ENCODE assay signal across 8 cellular contexts in genomic region chr17:81701288-81702071, GRCh38. TPM values are rescaled to one million over a fixed set of nuclear protein-coding genes. Genes with fewer than 3 reads are reported as not detected.
DNase-seq lines count a peak whose midpoint lies in the region; ATAC-seq and TF ChIP-seq lines count a peak whose summit lies in the region.

No MANE protein-coding gene starts in this region.

- H3K27me3 ChIP-seq in Panc1 (ENCODE audit: control insufficient read depth, insufficient read depth, low read length) (no peaks in the 10 kb centered on the region), skeletal muscle tissue (ENCODE audit: control insufficient read depth in 3 of 3, insufficient read depth in 3 of 3, low read length in 3 of 3) (no peaks in the 10 kb centered on the region)

- H3K36me3 ChIP-seq in Panc1 (ENCODE audit: control insufficient read depth, insufficient read depth, low read length) (peaks cover 22% of the 10 kb centered on the region), skeletal muscle tissue (ENCODE audit: control insufficient read depth in 3 of 3, insufficient read depth in 3 of 3, low read length in 3 of 3) (peaks cover 44 to 51% (median 44%) of the 10 kb centered on the region in 3 donors)

- CTCF ChIA-PET in Panc1 (lab: Charles Lee): no interaction called here

- H3K4me3 ChIP-seq in Panc1 (ENCODE audit: low read depth in 2 of 2, low read length in 2 of 2) (peak overlapping the region; percentile 96 to 98), epithelial cell of proximal tubule (ENCODE audit: low read depth, low read length) (peak overlapping the region; percentile 96), skeletal muscle tissue (ENCODE audit: low read length in 3 of 3) (peak overlapping the region; percentile 54 to 98 (median 96))

- ATAC-seq in Panc1: peak; percentile 49
- ATAC-seq in GM21825 (IDR thresholded peaks at IDR 0.05; ENCODE audit: unreplicated experiment): no peak

- H3K9ac ChIP-seq in skeletal muscle tissue (ENCODE audit: low read depth in 1 of 3, low read length in 3 of 3): peak overlapping the region; percentile 97 to 100 (median 98)

- H3K9me3 ChIP-seq in Panc1 (ENCODE audit: control insufficient read depth, insufficient read depth, low read depth, low read length) (no peaks in the 10 kb centered on the region), skeletal muscle tissue (ENCODE audit: control insufficient read depth in 3 of 3, low read length in 3 of 3) (no peaks in the 10 kb centered on the region)

- H3K4me1 ChIP-seq in Panc1 (ENCODE audit: control insufficient read depth, insufficient read depth, low read length) (peaks cover 17% of the 10 kb centered on the region), skeletal muscle tissue (ENCODE audit: control insufficient read depth in 3 of 3, insufficient read depth in 3 of 3, low read length in 3 of 3) (peaks cover 31 to 54% (median 44%) of the 10 kb centered on the region in 3 donors)

- no TSS peak for BruUV-seq in Panc1 (replicated peaks; lab: Mats Ljungman, UMichigan)

- DNase-seq in NCI-H2227 (lab: John Stamatoyannopoulos, UW; ENCODE audit: unreplicated experiment): peak; percentile 38
- no peak for DNase-seq in NCI-H2227 treated with DMSO at 0.1 percent for 48 hours (lab: John Stamatoyannopoulos, UW)
- no peak for DNase-seq in Panc1 (ENCODE audit: low read depth, low spot score)
- DNase-seq in epithelial cell of proximal tubule (ENCODE audit: low read depth): no peak
- DNase-seq in COR-L47 (lab: John Stamatoyannopoulos, UW): no peak
- no peak for DNase-seq in hypothalamus (lab: John Stamatoyannopoulos, UW)

- POLR2A ChIA-PET in Panc1 (lab: Charles Lee): no interaction called here

- TF ChIP-seq CTCF in Panc1 (IDR thresholded peaks at IDR 0.05) (peak; percentile 50; the same call in 1 of the 2 replicates), epithelial cell of proximal tubule (conservative IDR thresholded peaks at IDR 0.05; ENCODE audit: low read depth, low read length) (peak; percentile 23)

- H3K27ac ChIP-seq in Panc1 (ENCODE audit: low read length): peak overlapping the region; percentile 96
- no peak overlapping the region for H3K27ac ChIP-seq in skeletal muscle tissue (ENCODE audit: low read depth, low read length)

- intact Hi-C loops in Panc1 (cut with micrococcal nuclease; ENCODE audit: unreplicated experiment): no loop called here

- in situ Hi-C loops in Panc1 (cut with HindIII; ENCODE audit: low pct_unique_long_range_greater_than_20kb, low sequenced_read_pairs): no loop called here

RNA-seq across cellular contexts. Expression of gene MRPL12, which starts 1.7 kb away (rescaled TPM):
- total RNA-seq in Panc1 (2021; ENCODE audit: unreplicated experiment) (157 TPM), epithelial cell of proximal tubule (127 and 218 TPM in 2 replicates), skeletal muscle tissue (4.7 TPM)
- polyA plus RNA-seq in Panc1 (2012; ENCODE audit: insufficient read length): 199 TPM

RNA-seq across cellular contexts. Expression of gene SLC25A10, which starts 10.6 kb away (rescaled TPM):
- total RNA-seq in Panc1 (2021; ENCODE audit: unreplicated experiment) (81.2 TPM), epithelial cell of proximal tubule (60.1 and 98.6 TPM in 2 replicates), skeletal muscle tissue (6.8 TPM)
- polyA plus RNA-seq in Panc1 (2012; ENCODE audit: insufficient read length): 87.0 TPM

RNA-seq across cellular contexts. Expression of gene HGS, which starts 17.7 kb away (rescaled TPM):
- total RNA-seq in Panc1 (2021; ENCODE audit: unreplicated experiment) (240 TPM), epithelial cell of proximal tubule (122 and 144 TPM in 2 replicates), skeletal muscle tissue (27.7 TPM)
- 264 TPM for polyA plus RNA-seq in Panc1 (2012; ENCODE audit: insufficient read length)

RNA-seq across cellular contexts. Expression of gene ARL16, which starts 17.9 kb away (rescaled TPM):
- 52.7 TPM for total RNA-seq in Panc1 (2021; ENCODE audit: unreplicated experiment)
- polyA plus RNA-seq in Panc1 (2012; ENCODE audit: insufficient read length): 48.7 TPM
- 43.5 and 59.0 TPM in 2 replicates for total RNA-seq in epithelial cell of proximal tubule
- 25.1 TPM for total RNA-seq in skeletal muscle tissue

RNA-seq across cellular contexts. Expression of gene CCDC137, which starts 34.9 kb away (rescaled TPM):
- total RNA-seq in Panc1 (2021; ENCODE audit: unreplicated experiment): 74.6 TPM
- polyA plus RNA-seq in Panc1 (2012; ENCODE audit: insufficient read length): 88.5 TPM
- total RNA-seq in epithelial cell of proximal tubule: 32.7 and 33.2 TPM in 2 replicates
- 5.7 TPM for total RNA-seq in skeletal muscle tissue

Comparison
In these comparisons a context has a peak if more than half of its experiments do, and no peak if none do; other contexts are left out.
1. RNA of gene MRPL12, which starts 1.7 kb away (total RNA-seq): 157 TPM in Panc1 (single experiment) and 127 to 218 TPM in epithelial cell of proximal tubule; 4.7 TPM in skeletal muscle tissue (single experiment); every median in the first group is over 10 times any median in the second.
2. Peak in every context shown above with its lines, with median percentiles within 50 percentile points of each other: H3K4me3 ChIP-seq.